In the genomic region with DNA sequence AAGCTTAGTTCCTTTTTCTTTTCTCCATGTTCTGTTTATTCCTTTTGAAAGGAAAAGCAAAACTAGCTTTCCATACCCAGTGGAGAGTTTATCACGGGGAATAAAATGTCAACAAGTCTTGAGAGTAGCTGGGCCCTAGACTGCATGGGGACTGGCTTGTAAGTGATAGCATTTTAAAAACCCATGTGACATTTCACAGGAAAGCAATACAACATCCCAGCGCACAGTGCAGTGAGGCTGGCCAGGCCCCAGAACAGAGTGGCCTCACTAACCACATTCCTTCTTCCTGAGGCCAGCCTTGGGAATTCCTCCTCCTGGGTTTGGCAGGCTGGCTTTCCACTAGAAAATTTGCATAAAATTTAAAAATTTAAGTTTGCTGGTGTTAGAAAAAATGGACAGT, we compare ENCODE assay signal across 12 cellular contexts.
A peak's percentile ranks its signal among the peaks of the same experiment; 100 is the strongest.
DNase-seq lines count a peak whose midpoint lies in the region; ATAC-seq and TF ChIP-seq lines count a peak whose summit lies in the region.
"Had no signal": no experiment of that assay in that cellular context is flagged by ENCODE, and none has a peak within 500 bp of the region (broad histone marks: within the 10 kb centered on the region; RNA-seq: fewer than 3 reads in every experiment).

No MANE protein-coding gene starts in this region.

- 27 to 58% methylated on average over 2 of the region's 2 CpGs for WGBS in lung, 2 donors

- H3K36me3 ChIP-seq in NT2/D1 (ENCODE audit: insufficient read depth, insufficient read length, low read length), result no peaks in the 10 kb centered on the region
- H3K36me3 ChIP-seq in lung (ENCODE audit: control insufficient read depth in 2 of 2, insufficient read depth in 2 of 2, low read length in 2 of 2), result no peaks in the 10 kb centered on the region
- no peaks in the 10 kb centered on the region for H3K36me3 ChIP-seq in mucosa of descending colon (ENCODE audit: low read depth)
- H3K36me3 ChIP-seq: ovary had no signal

- intact Hi-C loops in mucosa of descending colon (cut with DNase I, micrococcal nuclease), result no loop called here

- H3K9me3 ChIP-seq in NT2/D1 (ENCODE audit: insufficient read depth, low read length) (no peaks in the 10 kb centered on the region), lung (ENCODE audit: control insufficient read depth in 2 of 2, insufficient read depth in 1 of 2, low read length in 1 of 2) (no peaks in the 10 kb centered on the region), mucosa of descending colon (no peaks in the 10 kb centered on the region)
- H3K9me3 ChIP-seq: ovary had no signal

- H3K9ac ChIP-seq in NT2/D1 (ENCODE audit: insufficient read length, low read depth), result no peak overlapping the region

- H3K4me1 ChIP-seq in NT2/D1 (ENCODE audit: insufficient read depth, insufficient read length), result no peaks in the 10 kb centered on the region
- peaks cover 4 to 24% of the 10 kb centered on the region in 2 donors for H3K4me1 ChIP-seq in lung (ENCODE audit: control insufficient read depth in 2 of 2, insufficient read depth in 2 of 2, low read length in 2 of 2)
- H3K4me1 ChIP-seq in mucosa of descending colon (ENCODE audit: low read depth), result no peaks in the 10 kb centered on the region

- ATAC-seq in lung (ENCODE audit: insufficient read depth, low FRiP score), result peak; percentile 30
- ATAC-seq in GM18498 (IDR thresholded peaks at IDR 0.05; ENCODE audit: unreplicated experiment), result no peak
- no peak for ATAC-seq in GM19351 (IDR thresholded peaks at IDR 0.05; ENCODE audit: unreplicated experiment)
- ATAC-seq in mucosa of descending colon, result no peak
- ATAC-seq: GM12878 had no signal

- H3K27ac ChIP-seq in lung (ENCODE audit: low read depth in 1 of 2, low read length in 1 of 2) (peak overlapping the region in 1 of 2 donors; percentile 70), temporal lobe (ENCODE audit: low read depth, low read length) (peak overlapping the region; percentile 4)
- H3K27ac ChIP-seq: ovary had no signal

- H3K27me3 ChIP-seq in NT2/D1 (ENCODE audit: insufficient read depth, insufficient read length) (no peaks in the 10 kb centered on the region), lung (ENCODE audit: control insufficient read depth, insufficient read depth) (no peaks in the 10 kb centered on the region)
- H3K27me3 ChIP-seq: ovary had no signal

- TF ChIP-seq CTCF in lung (IDR thresholded peaks at IDR 0.05; ENCODE audit: control extremely low read depth, extremely low read depth) (no peak), mucosa of descending colon (IDR thresholded peaks at IDR 0.05) (no peak)

- peak; percentile 15 for DNase-seq in NT2/D1 (ENCODE audit: low read depth, low spot score)
- peak; percentile 57 for DNase-seq in fibroblast of peridontal ligament (ENCODE audit: extremely low read depth)
- DNase-seq in lung (ENCODE audit: low spot score), result peak; percentile 38
- no peak for DNase-seq in NCI-H69 (lab: John Stamatoyannopoulos, UW)
- DNase-seq in mucosa of descending colon, result no peak
- DNase-seq: activated naive CD4-positive, alpha-beta T cell; NCI-H510A; ovary had no signal

- H3K4me3 ChIP-seq in NT2/D1 (ENCODE audit: insufficient read length, low read depth), result no peak overlapping the region
- no peak overlapping the region for H3K4me3 ChIP-seq in lung
- no peak overlapping the region for H3K4me3 ChIP-seq in mucosa of descending colon
- H3K4me3 ChIP-seq: GM12878, ovary had no signal

Comparison
In these comparisons a context has a peak if more than half of its experiments do, and no peak if none do; other contexts are left out.
1. DNase-seq: peak in NT2/D1 (single experiment), fibroblast of peridontal ligament (single experiment) and lung (single experiment); none in NCI-H69 (single experiment) and mucosa of descending colon (0 of 3).